24 cellular contexts compared by ENCODE assay signal in genomic region chr3:27613846-27614500, GRCh38.
DNase-seq lines count a peak whose midpoint lies in the region; ATAC-seq, FAIRE-seq and TF ChIP-seq lines count a peak whose summit lies in the region.
"Had no signal": no experiment of that assay in that cellular context is flagged by ENCODE, and none has a peak within 500 bp of the region (broad histone marks: within the 10 kb centered on the region; RNA-seq: fewer than 3 reads in every experiment).

No MANE protein-coding gene starts in this region.

- H3K9me3 ChIP-seq in OCI-LY3 (ENCODE audit: insufficient read depth, low read length): peaks cover 18% of the 10 kb centered on the region

- H3K79me2 ChIP-seq in ACC112 (ENCODE audit: control insufficient read depth, insufficient read depth, low read length, unreplicated experiment): no peaks in the 10 kb centered on the region
- H3K79me2 ChIP-seq in OCI-LY3 (ENCODE audit: low read length): no peaks in the 10 kb centered on the region

- no peak for TF ChIP-seq POLR2A in H54 (IDR thresholded peaks at IDR 0.05; ENCODE audit: low read depth, low read length)

- peak overlapping the region; percentile 34; the same call in 1 of the 2 replicates for H3K27ac ChIP-seq in ACC112 (ENCODE audit: low read depth, low read length)
- peak overlapping the region; percentile 90 for H3K27ac ChIP-seq in OCI-LY3 (ENCODE audit: low read length)
- H3K27ac ChIP-seq: tibial nerve, VCaP had no signal

- peaks cover 10 to 17% of the 10 kb centered on the region in 2 donors for H3K36me3 Mint-ChIP-seq in activated T-cell treated with anti-CD3 and anti-CD28 coated beads, Interleukin-2, amount 50 U/mL, for 72 hours (ENCODE audit: insufficient read depth in 2 of 2)
- H3K36me3 Mint-ChIP-seq: CD8-positive, alpha-beta T cell; stimulated activated effector memory CD8-positive, alpha-beta T cell treated with anti-CD3 and anti-CD28 coated beads, Interleukin-12 subunit alpha, Interleukin-12 subunit beta, amount 100 ng/mL, for 72 hours had no signal

- H3K4me1 Mint-ChIP-seq in activated T-cell treated with anti-CD3 and anti-CD28 coated beads, Interleukin-2, amount 50 U/mL, for 72 hours (ENCODE audit: low read depth): no peaks in the 10 kb centered on the region

- peak overlapping the region; percentile 32; the same call in 1 of the 2 replicates for H3K9ac ChIP-seq in OCI-LY3 (ENCODE audit: low read length)

- H4K20me1 ChIP-seq in OCI-LY3 (ENCODE audit: insufficient read depth, low read length): no peaks in the 10 kb centered on the region

- H3K27ac Mint-ChIP-seq in activated T-cell treated with anti-CD3 and anti-CD28 coated beads, Interleukin-2, amount 50 U/mL, for 72 hours: no peak overlapping the region
- H3K27ac Mint-ChIP-seq: activated CD4-positive, alpha-beta memory T cell treated with anti-CD3 and anti-CD28 coated beads for 36 hours; activated T-cell treated with anti-CD3 and anti-CD28 coated beads, Interleukin-2, amount 50 U/mL, for 24 hours; CD8-positive, alpha-beta T cell; stimulated activated effector memory CD8-positive, alpha-beta T cell treated with anti-CD3 and anti-CD28 coated beads, Interleukin-12 subunit alpha, Interleukin-12 subunit beta, amount 100 ng/mL, for 72 hours had no signal

- TF ChIP-seq CTCF in OCI-LY3 (IDR thresholded peaks at IDR 0.05; ENCODE audit: low read depth, low read length): no peak
- TF ChIP-seq CTCF in fibroblast of pulmonary artery (IDR thresholded peaks at IDR 0.05; ENCODE audit: low read length, missing control alignments): no peak

- no peak for FAIRE-seq in H54 (lab: Jason Lieb, UNC)
- FAIRE-seq: GM19239, HepG2 had no signal

- no peak overlapping the region for H3K4me3 ChIP-seq in ACC112 (ENCODE audit: low read depth, low read length)
- H3K4me3 ChIP-seq in OCI-LY3 (ENCODE audit: low read length): no peak overlapping the region
- H3K4me3 ChIP-seq in fibroblast of pulmonary artery (replicated peaks; ENCODE audit: low read depth, low read length): no peak overlapping the region
- H3K4me3 ChIP-seq: MG63, tibial nerve had no signal

- no peaks in the 10 kb centered on the region for H3K27me3 ChIP-seq in ACC112 (ENCODE audit: insufficient read depth, low read length)
- H3K27me3 ChIP-seq in OCI-LY3 (ENCODE audit: low read depth, low read length): no peaks in the 10 kb centered on the region
- H3K27me3 ChIP-seq: MG63, tibial nerve had no signal

- H3K36me3 ChIP-seq in ACC112 (ENCODE audit: insufficient read depth, low read length): 0 out of 2 replicates have a peak, but pooled peaks cover 5% of the 10 kb centered on the region
- H3K36me3 ChIP-seq in OCI-LY3 (replicated peaks; ENCODE audit: low read depth, low read length): peaks cover 24% of the 10 kb centered on the region
- H3K36me3 ChIP-seq: MG63, tibial nerve had no signal

- H2AFZ ChIP-seq in ACC112 (ENCODE audit: low read length, unreplicated experiment): no peak overlapping the region
- no peak overlapping the region for H2AFZ ChIP-seq in OCI-LY3 (ENCODE audit: low read depth, low read length)

- peak; percentile 47 for DNase-seq in fibroblast of pulmonary artery (ENCODE audit: low read depth)
- DNase-seq in activated T-cell treated with anti-CD3 and anti-CD28 coated beads, Interleukin-2, amount 50 U/mL, for 72 hours: no peak
- no peak for DNase-seq in stimulated activated naive CD8-positive, alpha-beta T cell treated with anti-CD3 and anti-CD28 coated beads, Interleukin-15, Interleukin-2, amounts not matched to agents 100 U/mL and 50 U/mL, for 24 hours
- no peak for DNase-seq in NCI-H69 (lab: John Stamatoyannopoulos, UW)
- no peak for DNase-seq in H54 (ENCODE audit: insufficient read length, low spot score)
- DNase-seq: ACHN; activated CD4-positive, alpha-beta memory T cell treated with anti-CD3 and anti-CD28 coated beads for 36 hours; activated naive CD4-positive, alpha-beta T cell treated with anti-CD3 and anti-CD28 coated beads, Interleukin-2, amount 50 U/mL, for 16 hours; activated T-cell treated with anti-CD3 and anti-CD28 coated beads, Interleukin-2, amount 50 U/mL, for 24 hours; CD8-positive, alpha-beta T cell; dermis blood vessel endothelial cell; MG63; NCI-H1930; NCI-H510A; T-helper 1 cell had no signal

- H3K9me3 Mint-ChIP-seq in activated T-cell treated with anti-CD3 and anti-CD28 coated beads, Interleukin-2, amount 50 U/mL, for 72 hours: peaks cover 9 to 16% of the 10 kb centered on the region in 2 donors

- H3K4me2 ChIP-seq in OCI-LY3 (ENCODE audit: low read length): peak overlapping the region; percentile 25; the same call in 1 of the 2 replicates

- H3K4me1 ChIP-seq in ACC112 (ENCODE audit: control insufficient read depth, insufficient read depth, low read length, unreplicated experiment) (no peaks in the 10 kb centered on the region), OCI-LY3 (ENCODE audit: low read length) (peaks cover 56% of the 10 kb centered on the region)
- H3K4me1 ChIP-seq: tibial nerve had no signal

- ATAC-seq in GM19372 (IDR thresholded peaks at IDR 0.05; ENCODE audit: low read depth, unreplicated experiment): peak; percentile 48
- ATAC-seq in activated T-cell treated with anti-CD3 and anti-CD28 coated beads, Interleukin-2, amount 50 U/mL, for 72 hours (replicated peaks in 1 of 2): no peak
- ATAC-seq in stimulated activated naive CD8-positive, alpha-beta T cell treated with anti-CD3 and anti-CD28 coated beads, Interleukin-15, Interleukin-2, amounts not matched to agents 100 U/mL and 50 U/mL, for 24 hours: no peak
- ATAC-seq: CD8-positive, alpha-beta T cell; HepG2; left lobe of liver; stimulated activated effector memory CD8-positive, alpha-beta T cell treated with anti-CD3 and anti-CD28 coated beads, Interleukin-12 subunit alpha, Interleukin-12 subunit beta, amount 100 ng/mL, for 72 hours had no signal

- H3K27me3 Mint-ChIP-seq in activated T-cell treated with anti-CD3 and anti-CD28 coated beads, Interleukin-2, amount 50 U/mL, for 72 hours (ENCODE audit: low read depth): no peaks in the 10 kb centered on the region
- H3K27me3 Mint-ChIP-seq: activated CD4-positive, alpha-beta memory T cell treated with anti-CD3 and anti-CD28 coated beads for 36 hours; activated T-cell treated with anti-CD3 and anti-CD28 coated beads, Interleukin-2, amount 50 U/mL, for 24 hours had no signal

- H3K4me3 Mint-ChIP-seq in activated T-cell treated with anti-CD3 and anti-CD28 coated beads, Interleukin-2, amount 50 U/mL, for 72 hours: no peak overlapping the region
- H3K4me3 Mint-ChIP-seq: activated CD4-positive, alpha-beta memory T cell treated with anti-CD3 and anti-CD28 coated beads for 36 hours; activated T-cell treated with anti-CD3 and anti-CD28 coated beads, Interleukin-2, amount 50 U/mL, for 24 hours; CD8-positive, alpha-beta T cell; stimulated activated effector memory CD8-positive, alpha-beta T cell treated with anti-CD3 and anti-CD28 coated beads, Interleukin-12 subunit alpha, Interleukin-12 subunit beta, amount 100 ng/mL, for 72 hours had no signal
